ENCODE assay signal across 8 cellular contexts in genomic region chr17:77462101-77462500, GRCh38.
A peak's percentile ranks its signal among the peaks of the same experiment; 100 is the strongest.
DNase-seq lines count a peak whose midpoint lies in the region; ATAC-seq and TF ChIP-seq lines count a peak whose summit lies in the region.

No MANE protein-coding gene starts in this region.

- H3K9me3 ChIP-seq in DOHH2 (ENCODE audit: control insufficient read depth, insufficient read depth, low read length) (no peaks in the 10 kb centered on the region), BE2C (no peaks in the 10 kb centered on the region)

- H3K4me3 Mint-ChIP-seq in GM23338 (no peak overlapping the region), naive B cell (peak overlapping the region; percentile 70 to 98 (median 90))
- peak overlapping the region; percentile 84 for H3K4me3 Mint-ChIP-seq in activated CD8-positive, alpha-beta T cell treated with anti-CD3 and anti-CD28 coated beads for 36 hours

- H3K79me2 ChIP-seq in DOHH2 (ENCODE audit: control insufficient read depth, low read length) (peaks cover 98% of the 10 kb centered on the region), GM23338 (replicated peaks; ENCODE audit: insufficient read depth) (peaks cover 85% of the 10 kb centered on the region)

- H3K27ac Mint-ChIP-seq in GM23338 (no peak overlapping the region; the same call in 1 of the 2 replicates), naive B cell (peak overlapping the region; percentile 97 to 99 (median 98))
- H3K27ac Mint-ChIP-seq in activated CD8-positive, alpha-beta T cell treated with anti-CD3 and anti-CD28 coated beads for 36 hours = peak overlapping the region; percentile 96

- H3K4me1 ChIP-seq in DOHH2 (ENCODE audit: control insufficient read depth, low read length) (peaks cover 100% of the 10 kb centered on the region), GM23338 (ENCODE audit: insufficient read depth) (peaks cover 42% of the 10 kb centered on the region), BE2C (no peaks in the 10 kb centered on the region; the same call in 1 of the 2 replicates)

- peaks cover 78% of the 10 kb centered on the region for H3F3A ChIP-seq in DOHH2 (ENCODE audit: control insufficient read depth, insufficient read depth)
- H3F3A ChIP-seq in GM23338 (replicated peaks; ENCODE audit: low read depth) = peaks cover 16% of the 10 kb centered on the region

- H3K4me3 ChIP-seq in DOHH2 (ENCODE audit: low read length) = peak overlapping the region; percentile 72
- H3K4me3 ChIP-seq in GM23338 = no peak overlapping the region
- no peak overlapping the region for H3K4me3 ChIP-seq in BE2C (ENCODE audit: low read depth, low read length)

- ATAC-seq in GM23338 = no peak
- peak; percentile 14 for ATAC-seq in activated CD8-positive, alpha-beta T cell treated with anti-CD3 and anti-CD28 coated beads for 36 hours
- ATAC-seq in naive B cell (ENCODE audit: low read depth in 2 of 2) = peak; percentile 28 to 40

- H3K27me3 ChIP-seq in DOHH2 (ENCODE audit: control insufficient read depth, low read length) (no peaks in the 10 kb centered on the region), GM23338 (ENCODE audit: insufficient read depth) (no peaks in the 10 kb centered on the region), BE2C (no peaks in the 10 kb centered on the region)

- H3K27me3 Mint-ChIP-seq in GM23338 (ENCODE audit: insufficient read depth, low read depth, poor library complexity) (peaks cover 34% of the 10 kb centered on the region), naive B cell (no peaks in the 10 kb centered on the region)
- no peaks in the 10 kb centered on the region for H3K27me3 Mint-ChIP-seq in activated CD8-positive, alpha-beta T cell treated with anti-CD3 and anti-CD28 coated beads for 36 hours

- POLR2A ChIA-PET in activated CD8-positive, alpha-beta T cell treated with anti-CD3 and anti-CD28 coated beads for 36 hours (lab: Charles Lee) = interaction anchor here (1.0 to 16.3 kb wide), 6 partner anchors 8 to 59 kb away, joined by 3 to 410 read pairs (median 72); no protein-coding TSS in a partner anchor

- H2AFZ ChIP-seq in GM23338 = no peak overlapping the region

- H3K9me3 Mint-ChIP-seq in GM23338 (no peaks in the 10 kb centered on the region; the same call in 2 of the 3 replicates), naive B cell (no peaks in the 10 kb centered on the region)
- H3K9me3 Mint-ChIP-seq in activated CD8-positive, alpha-beta T cell treated with anti-CD3 and anti-CD28 coated beads for 36 hours = no peaks in the 10 kb centered on the region

- CTCF ChIA-PET in activated CD8-positive, alpha-beta T cell treated with anti-CD3 and anti-CD28 coated beads for 36 hours (lab: Charles Lee) = interaction anchor here (1.8 to 3.1 kb wide), 3 partner anchors 32 to 61 kb away, joined by 4 to 14 read pairs (median 8); no protein-coding TSS in a partner anchor

- H3K4me1 Mint-ChIP-seq in GM23338 (peaks cover 68% of the 10 kb centered on the region), naive B cell (peaks cover 63 to 97% (median 86%) of the 10 kb centered on the region in 3 donors)
- H3K4me1 Mint-ChIP-seq in activated CD8-positive, alpha-beta T cell treated with anti-CD3 and anti-CD28 coated beads for 36 hours (ENCODE audit: low read depth) = peaks cover 61% of the 10 kb centered on the region

- no peak for TF ChIP-seq CTCF in DOHH2 (IDR thresholded peaks at IDR 0.05; ENCODE audit: low read depth, low read length, poor library complexity, severe bottlenecking)
- no peak for TF ChIP-seq CTCF in GM23338 (conservative IDR thresholded peaks at IDR 0.05; ENCODE audit: low read depth in 2 of 2)
- TF ChIP-seq CTCF in activated CD8-positive, alpha-beta T cell treated with anti-CD3 and anti-CD28 coated beads for 36 hours (IDR thresholded peaks at IDR 0.05) = no peak
- TF ChIP-seq CTCF in BE2C (IDR thresholded peaks at IDR 0.05; ENCODE audit: low read depth, low read length) = no peak

- H4K20me1 ChIP-seq in DOHH2 (ENCODE audit: control insufficient read depth, insufficient read depth, low read depth, low read length) = peaks cover 12% of the 10 kb centered on the region; the same call in 1 of the 2 replicates
- peaks cover 8% of the 10 kb centered on the region; the same call in 1 of the 2 replicates for H4K20me1 ChIP-seq in GM23338 (replicated peaks; ENCODE audit: insufficient read depth)

- intact Hi-C loops in activated CD8-positive, alpha-beta T cell treated with anti-CD3 and anti-CD28 coated beads for 36 hours (cut with micrococcal nuclease) = loop anchor here (5.0 kb wide), 1 partner anchor 130 kb away; no protein-coding TSS in a partner anchor

- H3K27ac ChIP-seq in DOHH2 (ENCODE audit: low read depth, low read length) (peak overlapping the region; percentile 100), GM23338 (ENCODE audit: low read depth) (peak overlapping the region; percentile 84; the same call in 1 of the 2 replicates)

- H3K36me3 ChIP-seq in DOHH2 (ENCODE audit: control insufficient read depth, low read length) = peaks cover 77% of the 10 kb centered on the region
- H3K36me3 ChIP-seq in GM23338 (ENCODE audit: insufficient read depth) = no peaks in the 10 kb centered on the region
- H3K36me3 ChIP-seq in BE2C = peaks cover 11% of the 10 kb centered on the region

- H3K4me2 ChIP-seq in DOHH2 (ENCODE audit: low read length) (peak overlapping the region; percentile 97), GM23338 (no peak overlapping the region)

- H3K9me2 ChIP-seq in DOHH2 (replicated peaks; ENCODE audit: control insufficient read depth, low read length) = no peaks in the 10 kb centered on the region
- H3K9me2 ChIP-seq in GM23338 (ENCODE audit: insufficient read depth) = no peaks in the 10 kb centered on the region

- H3K36me3 Mint-ChIP-seq in GM23338 (ENCODE audit: low read depth) = peaks cover 13% of the 10 kb centered on the region; the same call in 2 of the 3 replicates
- peaks cover 76% of the 10 kb centered on the region for H3K36me3 Mint-ChIP-seq in activated CD8-positive, alpha-beta T cell treated with anti-CD3 and anti-CD28 coated beads for 36 hours (ENCODE audit: low read depth)
- peaks cover 0 to 8% of the 10 kb centered on the region in 2 donors for H3K36me3 Mint-ChIP-seq in naive B cell

- no peak for DNase-seq in GM23338 (ENCODE audit: low spot score)
- peak; percentile 71 for DNase-seq in activated CD8-positive, alpha-beta T cell treated with anti-CD3 and anti-CD28 coated beads for 36 hours
- peak; percentile 69 for DNase-seq in naive B cell
- no peak for DNase-seq in BE2C
- no peak for DNase-seq in NCI-H2227 treated with DMSO at 0.1 percent for 48 hours (lab: John Stamatoyannopoulos, UW)
- DNase-seq in globus pallidus (ENCODE audit: low spot score) = no peak
- no peak for DNase-seq in NCI-H2227 (lab: John Stamatoyannopoulos, UW; ENCODE audit: unreplicated experiment)

TF ChIP-seq in GM23338, 12 proteins besides CTCF, POLR2A, EP300 and RAD21 (continues in another document):
- TF ChIP-seq EZH2 (IDR thresholded peaks at IDR 0.05; ENCODE audit: low read depth, unreplicated experiment) = no peak
- TF ChIP-seq ZNF331 (CRISPR knock-in tag; IDR thresholded peaks at IDR 0.05; ENCODE audit: low read depth) = no peak
- TF ChIP-seq JUNB (IDR thresholded peaks at IDR 0.05; ENCODE audit: unreplicated experiment) = no peak
- no peak for TF ChIP-seq EZH2phosphoT487 (IDR thresholded peaks at IDR 0.05; ENCODE audit: unreplicated experiment)
- no peak for TF ChIP-seq REST (IDR thresholded peaks at IDR 0.05; ENCODE audit: unreplicated experiment)

Comparison
In these comparisons a context has a peak if more than half of its experiments do, and no peak if none do; other contexts are left out.
1. DNase-seq: peak in activated CD8-positive, alpha-beta T cell treated with anti-CD3 and anti-CD28 coated beads for 36 hours (single experiment) and naive B cell (single experiment); none in GM23338 (single experiment), BE2C (single experiment), NCI-H2227 treated with DMSO at 0.1 percent for 48 hours (single experiment), globus pallidus (single experiment) and NCI-H2227 (single experiment).